ENCODE assay signal across 8 cellular contexts in genomic region chr19:19115954-19116353, GRCh38. TPM values are rescaled to one million over a fixed set of nuclear protein-coding genes. Genes with fewer than 3 reads are reported as not detected.
DNase-seq lines count a peak whose midpoint lies in the region; ATAC-seq and TF ChIP-seq lines count a peak whose summit lies in the region.

No MANE protein-coding gene starts in this region.

- TF ChIP-seq POLR2A in body of pancreas (IDR thresholded peaks at IDR 0.05) = no peak

- intact Hi-C loops in left ventricle myocardium inferior (cut with micrococcal nuclease) = no loop called here
- intact Hi-C loops in cardiac septum (cut with DNase I) = no loop called here
- intact Hi-C loops in body of pancreas (cut with DNase I) = no loop called here
- intact Hi-C loops in natural killer cell (cut with micrococcal nuclease) = no loop called here

- peaks cover 20% of the 10 kb centered on the region for H3K36me3 ChIP-seq in left ventricle myocardium inferior
- no peaks in the 10 kb centered on the region for H3K36me3 ChIP-seq in SK-N-SH (replicated peaks in 1 of 2; ENCODE audit: control insufficient read depth in 1 of 2, insufficient read depth in 2 of 2, low read length in 1 of 2)
- H3K36me3 ChIP-seq in body of pancreas (replicated peaks in 1 of 2; ENCODE audit: insufficient read depth in 1 of 2, low read depth in 2 of 2) = peaks cover 0 to 3% of the 10 kb centered on the region in 2 donors

- H3K9me3 ChIP-seq in left ventricle myocardium inferior (replicated peaks) (no peaks in the 10 kb centered on the region), SK-N-SH (no peaks in the 10 kb centered on the region), body of pancreas (no peaks in the 10 kb centered on the region)

- no peaks in the 10 kb centered on the region for H3K9me3 Mint-ChIP-seq in natural killer cell

- TF ChIP-seq EP300 in SK-N-SH (IDR thresholded peaks at IDR 0.05; ENCODE audit: borderline replicate concordance in 1 of 2, low read depth in 1 of 2, low read length in 1 of 2) = no peak

- no peak overlapping the region for H3K4me2 ChIP-seq in SK-N-SH

- H3K4me1 ChIP-seq in left ventricle myocardium inferior (peaks cover 2% of the 10 kb centered on the region), SK-N-SH (ENCODE audit: control insufficient read depth in 1 of 2, insufficient read depth in 2 of 2, low read depth in 1 of 2, low read length in 1 of 2) (no peaks in the 10 kb centered on the region; a peak in 1 of 4 replicates), body of pancreas (no peaks in the 10 kb centered on the region)

- H3K36me3 Mint-ChIP-seq in natural killer cell = no peaks in the 10 kb centered on the region

- H3F3A ChIP-seq in SK-N-SH (replicated peaks; ENCODE audit: insufficient read depth) = no peaks in the 10 kb centered on the region

- H4K20me1 ChIP-seq in SK-N-SH (ENCODE audit: insufficient read depth) = no peaks in the 10 kb centered on the region

- CTCF ChIA-PET in SK-N-SH (lab: Yijun Ruan, JAX) = interaction anchor here (0.5 to 2.0 kb wide), 16 partner anchors 10 to 1143 kb away, joined by 3 to 13 read pairs (median 4); no protein-coding TSS in a partner anchor

- TF ChIP-seq CTCF in left ventricle myocardium inferior (IDR thresholded peaks at IDR 0.05; ENCODE audit: borderline replicate concordance) (peak; percentile 50), SK-N-SH (IDR thresholded peaks at IDR 0.05) (peak; percentile 60), body of pancreas (IDR thresholded peaks at IDR 0.05) (peak in 5 of 7 experiments; percentile 19 to 35 (median 25)), natural killer cell (IDR thresholded peaks at IDR 0.05) (peak; percentile 26)

- no peak overlapping the region for H3K27ac Mint-ChIP-seq in natural killer cell

- no peak overlapping the region for H3K9ac ChIP-seq in SK-N-SH

- no peak for ATAC-seq in body of pancreas
- peak; percentile 69 to 76 (median 72) for ATAC-seq in natural killer cell
- no peak for ATAC-seq in HG03354 (IDR thresholded peaks at IDR 0.05; ENCODE audit: poor library complexity, severe bottlenecking, unreplicated experiment)
- ATAC-seq in GM21367 (IDR thresholded peaks at IDR 0.05; ENCODE audit: unreplicated experiment) = no peak
- no peak for ATAC-seq in GM18867 (IDR thresholded peaks at IDR 0.05; ENCODE audit: unreplicated experiment)

- no peak for TF ChIP-seq RAD21 in SK-N-SH (IDR thresholded peaks at IDR 0.05; ENCODE audit: low read length)

- peaks cover 0 to 22% of the 10 kb centered on the region in 2 donors for H3K4me1 Mint-ChIP-seq in natural killer cell

- H2AFZ ChIP-seq in SK-N-SH (ENCODE audit: low read depth) = no peak overlapping the region

- no peaks in the 10 kb centered on the region for H3K79me2 ChIP-seq in SK-N-SH (ENCODE audit: insufficient read depth)

- DNase-seq in left ventricle myocardium inferior (no peak), cardiac septum (ENCODE audit: low spot score) (no peak), SK-N-SH (peak; percentile 72), body of pancreas (peak in 3 of 4 donors; percentile 14 to 48 (median 44)), natural killer cell (peak; percentile 42)

- no peaks in the 10 kb centered on the region for H3K27me3 Mint-ChIP-seq in natural killer cell (ENCODE audit: low read depth in 2 of 2)

- POLR2A ChIA-PET in SK-N-SH (lab: Yijun Ruan, JAX) = no interaction called here

- no peaks in the 10 kb centered on the region for H3K9me2 ChIP-seq in SK-N-SH

- H3K27ac ChIP-seq in left ventricle myocardium inferior (replicated peaks) = no peak overlapping the region
- H3K27ac ChIP-seq in SK-N-SH (ENCODE audit: low read depth in 2 of 2, low read length in 1 of 2) = no peak overlapping the region
- no peak overlapping the region for H3K27ac ChIP-seq in body of pancreas

- H3K4me3 ChIP-seq in left ventricle myocardium inferior = no peak overlapping the region
- no peak overlapping the region; a peak in 1 of 4 replicates for H3K4me3 ChIP-seq in SK-N-SH (ENCODE audit: low read depth in 2 of 2, low read length in 1 of 2)
- no peak overlapping the region for H3K4me3 ChIP-seq in body of pancreas

- H3K4me3 Mint-ChIP-seq in natural killer cell = no peak overlapping the region

- WGBS in SK-N-SH (ENCODE audit: low lambda C conversion rate) = 85% methylated on average over 5 of the region's 9 CpGs
- 62 to 69% methylated on average over 2 to 9 of the region's 9 CpGs for WGBS in body of pancreas, 2 donors

- H3K27me3 ChIP-seq in left ventricle myocardium inferior (ENCODE audit: low read depth) (no peaks in the 10 kb centered on the region), SK-N-SH (ENCODE audit: insufficient read depth) (no peaks in the 10 kb centered on the region), body of pancreas (no peaks in the 10 kb centered on the region)

TF ChIP-seq in SK-N-SH, 30 proteins besides CTCF, POLR2A, EP300 and RAD21:
- TF ChIP-seq SMC3 (IDR thresholded peaks at IDR 0.05; ENCODE audit: low read depth, low read length) = peak; percentile 30
- no peak for TF ChIP-seq MXI1 (IDR thresholded peaks at IDR 0.05; ENCODE audit: low read depth, low read length)
- no peak for TF ChIP-seq REST (IDR thresholded peaks at IDR 0.05; ENCODE audit: low read depth, low read length)
- no peak for TF ChIP-seq YY1 (IDR thresholded peaks at IDR 0.05; ENCODE audit: low read depth)
- no peak for TF ChIP-seq ELF1 (IDR thresholded peaks at IDR 0.05)
- TF ChIP-seq ZBTB33 (IDR thresholded peaks at IDR 0.05; ENCODE audit: borderline replicate concordance, low read depth) = no peak

RNA-seq across cellular contexts. Expression of gene TMEM161A, which starts 22.3 kb away (rescaled TPM):
- total RNA-seq in left ventricle myocardium inferior (22.9 TPM), cardiac septum (12.2 TPM), body of pancreas (10 to 100 TPM; 13.7 to 22.1 TPM), natural killer cell (10 to 100 TPM; 13.9 to 16.5 (median 14.2) TPM)
- polyA plus RNA-seq in SK-N-SH (2012; rRNA removed) = 37.8 and 39.3 TPM in 2 replicates
- 10.0 and 16.7 TPM in 2 replicates for polyA plus RNA-seq in SK-N-SH (2012; cell fraction: cytosol; rRNA removed)
- polyA plus RNA-seq in SK-N-SH (2012; cell fraction: nucleus; rRNA removed) = 109 and 145 TPM in 2 replicates

RNA-seq across cellular contexts. Expression of gene SLC25A42, which starts 52.2 kb away (rescaled TPM):
- total RNA-seq in left ventricle myocardium inferior (27.2 TPM), cardiac septum (14.9 TPM), body of pancreas (10 to 100 TPM; 10.1 to 24.7 TPM), natural killer cell (10 to 100 TPM; 34.6 to 50.3 (median 41.8) TPM)
- 4.3 and 6.1 TPM in 2 replicates for polyA plus RNA-seq in SK-N-SH (2012; rRNA removed)
- polyA plus RNA-seq in SK-N-SH (2012; cell fraction: cytosol; rRNA removed) = 2.8 and 4.3 TPM in 2 replicates
- 16.9 and 18.8 TPM in 2 replicates for polyA plus RNA-seq in SK-N-SH (2012; cell fraction: nucleus; rRNA removed)

RNA-seq across cellular contexts. Expression of gene MEF2B, which starts 54.1 kb away (rescaled TPM):
- 0.49 TPM for total RNA-seq in left ventricle myocardium inferior
- total RNA-seq in cardiac septum = 0.67 TPM
- polyA plus RNA-seq in SK-N-SH (2012; rRNA removed) = 1.0 and 1.1 TPM in 2 replicates
- 0.40 and 0.55 TPM in 2 replicates for polyA plus RNA-seq in SK-N-SH (2012; cell fraction: cytosol; rRNA removed)
- 4.3 and 4.6 TPM in 2 replicates for polyA plus RNA-seq in SK-N-SH (2012; cell fraction: nucleus; rRNA removed)
- total RNA-seq in body of pancreas = not detected
- total RNA-seq in natural killer cell = 1 to 10 TPM; 4.7 to 7.0 (median 5.6) TPM

Comparison
In these comparisons a context has a peak if more than half of its experiments do, and no peak if none do; other contexts are left out.
1. DNase-seq: peak in SK-N-SH (single experiment), body of pancreas (3 of 4) and natural killer cell (single experiment); none in left ventricle myocardium inferior (single experiment) and cardiac septum (single experiment).
2. ATAC-seq: peak in natural killer cell (3 of 3); none in body of pancreas (single experiment), HG03354 (single experiment), GM21367 (single experiment) and GM18867 (single experiment).
3. Peak in every context shown above with its lines, with median percentiles within 50 percentile points of each other: CTCF ChIP-seq.